Comparison of ENCODE assay signal across 11 cellular contexts in genomic region chr1:230422221-230422981, GRCh38.
A peak's percentile ranks its signal among the peaks of the same experiment; 100 is the strongest.
DNase-seq lines count a peak whose midpoint lies in the region; ATAC-seq and TF ChIP-seq lines count a peak whose summit lies in the region.
"Had no signal": no experiment of that assay in that cellular context is flagged by ENCODE, and none has a peak within 500 bp of the region (broad histone marks: within the 10 kb centered on the region; RNA-seq: fewer than 3 reads in every experiment).

No MANE protein-coding gene starts in this region.

- in situ Hi-C loops in ACHN (cut with HindIII; ENCODE audit: low pct_ligation_motif_present, low pct_unique_long_range_greater_than_20kb, low sequenced_read_pairs) = no loop called here

- DNase-seq in ELF-1 (ENCODE audit: low read depth, low spot score) = peak; percentile 34
- DNase-seq in NAMALWA (ENCODE audit: low spot score) = peak; percentile 39
- peak; percentile 32 for DNase-seq in left kidney (ENCODE audit: low read depth, low spot score)
- DNase-seq in ACHN = no peak
- DNase-seq in epidermal melanocyte (ENCODE audit: insufficient read length, low spot score) = no peak
- DNase-seq in activated gamma-delta T cell treated with Interleukin-2 at 50 U/mL for 16 hours = no peak
- DNase-seq: activated CD4-positive, alpha-beta T cell treated with anti-CD3 and anti-CD28 coated beads, Interleukin-2, amount 50 U/mL, for 1 hour; activated T-cell treated with anti-CD3 and anti-CD28 coated beads, Interleukin-2, amount 50 U/mL, for 24 hours; IMR-90 had no signal

- ATAC-seq in HG02852 (IDR thresholded peaks at IDR 0.05; ENCODE audit: unreplicated experiment) = no peak

- peak; percentile 72; the same call in 1 of the 2 replicates for TF ChIP-seq POLR2A in Raji (IDR thresholded peaks at IDR 0.05; ENCODE audit: insufficient read depth, low read depth, low read length)

Comparison
In these comparisons a context has a peak if more than half of its experiments do, and no peak if none do; other contexts are left out.
1. DNase-seq: peak in ELF-1 (single experiment), NAMALWA (single experiment) and left kidney (single experiment); none in ACHN (single experiment), epidermal melanocyte (single experiment) and activated gamma-delta T cell treated with Interleukin-2 at 50 U/mL for 16 hours (single experiment).